11 cellular contexts compared by ENCODE assay signal in genomic region chr1:61980561-61980960, GRCh38.
DNase-seq lines count a peak whose midpoint lies in the region; ATAC-seq and TF ChIP-seq lines count a peak whose summit lies in the region.
"Had no signal": no experiment of that assay in that cellular context is flagged by ENCODE, and none has a peak within 500 bp of the region (broad histone marks: within the 10 kb centered on the region; RNA-seq: fewer than 3 reads in every experiment).

No MANE protein-coding gene starts in this region.

- intact Hi-C loops in IMR-90 (cut with micrococcal nuclease): no loop called here
- intact Hi-C loops in prostate gland (cut with DNase I): no loop called here
- intact Hi-C loops in aorta (cut with DNase I): no loop called here

- H4K5ac ChIP-seq in IMR-90 (ENCODE audit: low read depth, low read length): no peak overlapping the region

- H2BK120ac ChIP-seq in IMR-90 (ENCODE audit: low read depth, low read length): no peak overlapping the region

- POLR2A ChIA-PET in IMR-90 (lab: Charles Lee; ENCODE audit: unreplicated experiment): no interaction called here

- no peaks in the 10 kb centered on the region for H3K9me2 ChIP-seq in neural cell (ENCODE audit: insufficient read depth, low read length)

- H3K36me3 ChIP-seq in IMR-90 (ENCODE audit: control insufficient read depth, insufficient read depth, low read length) (no peaks in the 10 kb centered on the region), neural cell (ENCODE audit: insufficient read depth, low read length) (no peaks in the 10 kb centered on the region), prostate gland (no peaks in the 10 kb centered on the region), BE2C (no peaks in the 10 kb centered on the region), aorta (ENCODE audit: control insufficient read depth in 1 of 2, insufficient read depth in 2 of 2, low read length in 1 of 2) (no peaks in the 10 kb centered on the region)
- H3K36me3 ChIP-seq: adrenal gland had no signal

- H2AK9ac ChIP-seq in IMR-90 (replicated peaks; ENCODE audit: low read depth, low read length, poor library complexity): no peak overlapping the region

- WGBS in IMR-90 (ENCODE audit: extremely low coverage in 2 of 2, insufficient read length in 1 of 2), 2 experiments: no CpG with 5 or more reads among the region's 4 CpGs
- WGBS in prostate gland: 95% methylated on average over 4 of the region's 4 CpGs
- WGBS in aorta, 2 donors: 83 to 88% methylated on average over 4 of the region's 4 CpGs

- no peaks in the 10 kb centered on the region for H3K79me1 ChIP-seq in IMR-90 (ENCODE audit: low read depth in 1 of 2, low read length in 2 of 2)

- dilution Hi-C loops in IMR-90 (cut with HindIII; ENCODE audit: low sequenced_read_pairs, unreplicated experiment): no loop called here

- H2AFZ ChIP-seq in IMR-90 (replicated peaks; ENCODE audit: low read length, poor library complexity): no peak overlapping the region
- H2AFZ ChIP-seq in neural cell (ENCODE audit: low read depth, low read length): no peak overlapping the region
- H2AFZ ChIP-seq: hepatocyte had no signal

- TF ChIP-seq POLR2A in IMR-90 (IDR thresholded peaks at IDR 0.05; ENCODE audit: low read depth, low read length) (no peak), prostate gland (IDR thresholded peaks at IDR 0.05) (no peak)

- H3K14ac ChIP-seq in IMR-90 (replicated peaks; ENCODE audit: low read depth, low read length): no peak overlapping the region

- no peaks in the 10 kb centered on the region for H3K9me1 ChIP-seq in IMR-90 (ENCODE audit: insufficient read depth, low read length)

- no peak overlapping the region for H3K56ac ChIP-seq in IMR-90 (ENCODE audit: extremely low read depth, insufficient read depth, low read length)

- no peak for TF ChIP-seq EP300 in neural cell (conservative IDR thresholded peaks at IDR 0.05; ENCODE audit: poor library complexity, severe bottlenecking)

- TF ChIP-seq CTCF in IMR-90 (conservative IDR thresholded peaks at IDR 0.05; ENCODE audit: low read depth, low read length) (no peak), neural cell (IDR thresholded peaks at IDR 0.05; ENCODE audit: poor library complexity, severe bottlenecking) (no peak), prostate gland (IDR thresholded peaks at IDR 0.05) (no peak), BE2C (IDR thresholded peaks at IDR 0.05; ENCODE audit: low read depth, low read length) (no peak)

- no peaks in the 10 kb centered on the region for H3K79me2 ChIP-seq in neural cell (replicated peaks; ENCODE audit: insufficient read depth, low read length)
- H3K79me2 ChIP-seq: hepatocyte had no signal

- H3K27ac ChIP-seq in IMR-90 (ENCODE audit: insufficient read depth, low read length) (no peak overlapping the region), neural cell (ENCODE audit: low read length) (no peak overlapping the region), prostate gland (no peak overlapping the region), aorta (ENCODE audit: low read depth in 1 of 2, low read length in 2 of 2) (no peak overlapping the region)
- H3K27ac ChIP-seq: adrenal gland, hepatocyte, psoas muscle had no signal

- H3K4me2 ChIP-seq in IMR-90 (ENCODE audit: low read depth, low read length) (no peak overlapping the region), neural cell (ENCODE audit: low read length) (no peak overlapping the region)
- H3K4me2 ChIP-seq: hepatocyte had no signal

- H2BK5ac ChIP-seq in IMR-90 (ENCODE audit: low read depth, low read length, poor library complexity, severe bottlenecking): no peak overlapping the region

- H4K20me1 ChIP-seq in IMR-90 (ENCODE audit: insufficient read depth, low read length): no peaks in the 10 kb centered on the region
- H4K20me1 ChIP-seq in neural cell (ENCODE audit: insufficient read depth): no peaks in the 10 kb centered on the region

- H2AK5ac ChIP-seq in IMR-90 (ENCODE audit: low read depth, low read length): no peak overlapping the region

- in situ Hi-C loops in G401 (cut with HindIII; ENCODE audit: low sequenced_read_pairs): no loop called here
- in situ Hi-C loops in IMR-90 (cut with MboI; ENCODE audit: low sequenced_read_pairs): no loop called here

- H3K9me3 ChIP-seq in IMR-90 (ENCODE audit: control insufficient read depth, insufficient read depth, low read length) (no peaks in the 10 kb centered on the region), neural cell (ENCODE audit: low read length) (no peaks in the 10 kb centered on the region), prostate gland (no peaks in the 10 kb centered on the region), BE2C (no peaks in the 10 kb centered on the region), aorta (ENCODE audit: control insufficient read depth, low read length) (no peaks in the 10 kb centered on the region)
- H3K9me3 ChIP-seq: adrenal gland, psoas muscle had no signal

- no peaks in the 10 kb centered on the region for H3F3A ChIP-seq in neural cell (ENCODE audit: insufficient read depth, low read length, poor library complexity, severe bottlenecking)

- H3K4ac ChIP-seq in IMR-90 (ENCODE audit: low read depth, low read length): no peak overlapping the region

- H3K4me1 ChIP-seq in IMR-90 (ENCODE audit: control insufficient read depth, insufficient read depth, low read length): no peaks in the 10 kb centered on the region
- no peaks in the 10 kb centered on the region for H3K4me1 ChIP-seq in prostate gland (replicated peaks)
- H3K4me1 ChIP-seq in BE2C: no peaks in the 10 kb centered on the region
- no peaks in the 10 kb centered on the region for H3K4me1 ChIP-seq in aorta (ENCODE audit: control insufficient read depth in 1 of 2, insufficient read depth in 2 of 2, low read length in 2 of 2)
- H3K4me1 ChIP-seq: adrenal gland had no signal

- TF ChIP-seq RAD21 in IMR-90 (IDR thresholded peaks at IDR 0.05; ENCODE audit: low read length) (no peak), neural cell (conservative IDR thresholded peaks at IDR 0.05) (no peak)

- no peak overlapping the region for H3K23ac ChIP-seq in IMR-90 (ENCODE audit: low read depth, low read length)

- DNase-seq in G401 (ENCODE audit: low spot score) (peak; percentile 95), IMR-90 (no peak), cerebellum (ENCODE audit: low spot score) (peak; percentile 86), prostate gland (ENCODE audit: low spot score) (no peak), BE2C (no peak), aorta (no peak)
- DNase-seq: adrenal gland; CD8-positive, alpha-beta memory T cell; psoas muscle had no signal

- BruUV-seq in IMR-90 (replicated peaks; lab: Mats Ljungman, UMichigan): no TSS peak

- no peak overlapping the region for H4K91ac ChIP-seq in IMR-90 (ENCODE audit: insufficient read depth, low read depth, low read length)

- no peak overlapping the region for H3K4me3 ChIP-seq in IMR-90 (ENCODE audit: insufficient read depth, low read depth, low read length)
- no peak overlapping the region for H3K4me3 ChIP-seq in neural cell (ENCODE audit: low read length)
- no peak overlapping the region for H3K4me3 ChIP-seq in prostate gland
- H3K4me3 ChIP-seq in BE2C (ENCODE audit: low read depth, low read length): no peak overlapping the region
- H3K4me3 ChIP-seq in aorta (ENCODE audit: low read length in 2 of 2): no peak overlapping the region
- H3K4me3 ChIP-seq: adrenal gland, hepatocyte, psoas muscle had no signal

- H3K27me3 ChIP-seq in IMR-90 (ENCODE audit: control insufficient read depth, insufficient read depth, low read length) (no peaks in the 10 kb centered on the region), neural cell (ENCODE audit: insufficient read depth, low read depth, low read length) (no peaks in the 10 kb centered on the region), prostate gland (replicated peaks; ENCODE audit: insufficient read depth) (no peaks in the 10 kb centered on the region), BE2C (no peaks in the 10 kb centered on the region), aorta (ENCODE audit: control insufficient read depth in 1 of 2, insufficient read depth in 2 of 2, low read length in 1 of 2) (no peaks in the 10 kb centered on the region)
- H3K27me3 ChIP-seq: adrenal gland, hepatocyte had no signal

- ATAC-seq in IMR-90 (ENCODE audit: low read depth) (no peak), aorta (ENCODE audit: low FRiP score) (no peak)
- ATAC-seq: psoas muscle had no signal

- no peak overlapping the region for H4K8ac ChIP-seq in IMR-90 (ENCODE audit: low read depth in 2 of 2, low read length in 2 of 2)

- H2BK20ac ChIP-seq in IMR-90 (ENCODE audit: low read depth, low read length): no peak overlapping the region

- H2BK15ac ChIP-seq in IMR-90 (ENCODE audit: low read depth, low read length): no peak overlapping the region

- CTCF ChIA-PET in IMR-90 (lab: Yijun Ruan, JAX): no interaction called here

- no peak overlapping the region for H3K9ac ChIP-seq in IMR-90 (ENCODE audit: low read depth, low read length)
- no peak overlapping the region for H3K9ac ChIP-seq in neural cell (ENCODE audit: low read length)

- no peak overlapping the region for H3K18ac ChIP-seq in IMR-90 (ENCODE audit: low read depth, low read length)

TF ChIP-seq in IMR-90, 13 proteins besides CTCF, POLR2A, EP300 and RAD21 (continues in another document):
- TF ChIP-seq MAZ (IDR thresholded peaks at IDR 0.05; ENCODE audit: borderline replicate concordance, low read depth, low read length) (no peak), BHLHE40 (IDR thresholded peaks at IDR 0.05; ENCODE audit: low read depth, low read length) (no peak), FOS (IDR thresholded peaks at IDR 0.05; ENCODE audit: low read depth, low read length) (no peak), SMC3 (IDR thresholded peaks at IDR 0.05; ENCODE audit: low read depth, low read length) (no peak), RFX5 (IDR thresholded peaks at IDR 0.05; ENCODE audit: low read depth, low read length) (no peak)

TF ChIP-seq in neural cell, 6 proteins besides CTCF, POLR2A, EP300 and RAD21:
- peak; percentile 63 for TF ChIP-seq MXI1 (conservative IDR thresholded peaks at IDR 0.05; ENCODE audit: poor library complexity, severe bottlenecking)
- TF ChIP-seq POLR2AphosphoS5 (IDR thresholded peaks at IDR 0.05): no peak
- TF ChIP-seq TAF1 (IDR thresholded peaks at IDR 0.05; ENCODE audit: low read depth): no peak
- no peak for TF ChIP-seq SMC3 (conservative IDR thresholded peaks at IDR 0.05; ENCODE audit: poor library complexity)

Comparison
In these comparisons a context has a peak if more than half of its experiments do, and no peak if none do; other contexts are left out.
1. DNase-seq: peak in G401 (single experiment) and cerebellum (single experiment); none in IMR-90 (single experiment), prostate gland (single experiment), BE2C (single experiment) and aorta (0 of 2).